1 cellular context compared by ENCODE assay signal in genomic region chr5:135038829-135039525, GRCh38.
TF ChIP-seq lines count a peak whose summit lies in the region.

No MANE protein-coding gene starts in this region.

TF ChIP-seq in HepG2, 621 proteins besides CTCF, POLR2A, EP300 and RAD21 (continued from another document):
- TF ChIP-seq ZNF609 (CRISPR knock-in tag; IDR thresholded peaks at IDR 0.05; ENCODE audit: borderline replicate concordance) (no peak), MYC (CRISPR knock-in tag; IDR thresholded peaks at IDR 0.05; ENCODE audit: borderline replicate concordance) (no peak), ZNF75D (CRISPR knock-in tag; IDR thresholded peaks at IDR 0.05; ENCODE audit: borderline replicate concordance) (no peak)
